ENCODE assay signal across 1 cellular context in genomic region chr4:38512840-38513239, GRCh38.
TF ChIP-seq lines count a peak whose summit lies in the region.

No MANE protein-coding gene starts in this region.

TF ChIP-seq in K562, 482 proteins besides CTCF, POLR2A, EP300 and RAD21:
- TF ChIP-seq PRDM10 (IDR thresholded peaks at IDR 0.05; ENCODE audit: partially characterized antibody) (peak; percentile 89), RBM22 (IDR thresholded peaks at IDR 0.05; ENCODE audit: low read depth, low read length, poor library complexity, severe bottlenecking) (no peak), ZNF785 (CRISPR knock-in tag; IDR thresholded peaks at IDR 0.05) (no peak)
